8 cellular contexts compared by ENCODE assay signal in genomic region chr13:114151565-114152284, GRCh38. TPM values are rescaled to one million over a fixed set of nuclear protein-coding genes. Genes with fewer than 3 reads are reported as not detected.
A peak's percentile ranks its signal among the peaks of the same experiment; 100 is the strongest.
DNase-seq lines count a peak whose midpoint lies in the region; ATAC-seq and TF ChIP-seq lines count a peak whose summit lies in the region.

No MANE protein-coding gene starts in this region.

- H3K9me3 ChIP-seq in CD8-positive, alpha-beta T cell (ENCODE audit: low read length): no peaks in the 10 kb centered on the region
- peaks cover 0 to 2% of the 10 kb centered on the region in 2 donors for H3K9me3 ChIP-seq in lung (ENCODE audit: control insufficient read depth in 2 of 2, insufficient read depth in 1 of 2, low read length in 1 of 2)

- H3K9me3 Mint-ChIP-seq in CD8-positive, alpha-beta T cell: no peaks in the 10 kb centered on the region

- H3K4me1 ChIP-seq in CD8-positive, alpha-beta T cell (ENCODE audit: insufficient read depth, low read length): peaks cover 79% of the 10 kb centered on the region
- no peaks in the 10 kb centered on the region for H3K4me1 ChIP-seq in lung (ENCODE audit: control insufficient read depth in 2 of 2, insufficient read depth in 2 of 2, low read length in 2 of 2)

- DNase-seq in CD8-positive, alpha-beta T cell: peak in 5 of 7 experiments; percentile 46 to 76 (median 65)
- DNase-seq in NCI-H2171 treated with DMSO at 0.1 percent for 48 hours (lab: John Stamatoyannopoulos, UW) (peak; percentile 66), lung (ENCODE audit: low spot score) (no peak), NCI-H1930 (lab: John Stamatoyannopoulos, UW) (no peak), amygdala (lab: John Stamatoyannopoulos, UW) (no peak)
- peak; percentile 61 for DNase-seq in activated effector memory CD4-positive, alpha-beta T cell treated with Interleukin-2 at 50 U/mL for 16 hours

- peak overlapping the region; percentile 37 for H3K4me3 ChIP-seq in CD8-positive, alpha-beta T cell (ENCODE audit: low read depth, low read length)
- H3K4me3 ChIP-seq in lung: no peak overlapping the region

- peak overlapping the region; percentile 57 for H3K4me3 Mint-ChIP-seq in CD8-positive, alpha-beta T cell

- intact Hi-C loops in CD8-positive, alpha-beta T cell (cut with DNase I, micrococcal nuclease): no loop called here

- peak overlapping the region; percentile 90 for H3K27ac ChIP-seq in CD8-positive, alpha-beta T cell (ENCODE audit: low read depth, low read length)
- H3K27ac ChIP-seq in lung (ENCODE audit: low read depth in 1 of 2, low read length in 1 of 2): no peak overlapping the region

- H3K27ac Mint-ChIP-seq in CD8-positive, alpha-beta T cell: peak overlapping the region; percentile 95

- TF ChIP-seq CTCF in CD8-positive, alpha-beta T cell (IDR thresholded peaks at IDR 0.05): no peak
- no peak for TF ChIP-seq CTCF in lung (IDR thresholded peaks at IDR 0.05; ENCODE audit: control extremely low read depth, extremely low read depth)

- CTCF ChIA-PET in CD8-positive, alpha-beta T cell (lab: Charles Lee): interaction anchor here (1.2 to 2.7 kb wide), 7 partner anchors 9 to 74 kb away, joined by 3 to 9 read pairs (median 4); no protein-coding TSS in a partner anchor

- peaks cover 70% of the 10 kb centered on the region for H3K4me1 Mint-ChIP-seq in CD8-positive, alpha-beta T cell (ENCODE audit: low read depth)

- H3K36me3 ChIP-seq in CD8-positive, alpha-beta T cell (ENCODE audit: insufficient read depth, low read length): no peaks in the 10 kb centered on the region
- no peaks in the 10 kb centered on the region for H3K36me3 ChIP-seq in lung (ENCODE audit: control insufficient read depth in 2 of 2, insufficient read depth in 2 of 2, low read length in 2 of 2)

- no peak for ATAC-seq in CD8-positive, alpha-beta T cell
- ATAC-seq in lung (ENCODE audit: insufficient read depth, low FRiP score): peak; percentile 48
- ATAC-seq in HG03097 (IDR thresholded peaks at IDR 0.05; ENCODE audit: low FRiP score, unreplicated experiment): no peak
- ATAC-seq in GM21515 (IDR thresholded peaks at IDR 0.05; ENCODE audit: unreplicated experiment): no peak

- 78 to 82% methylated on average over 28 of the region's 28 CpGs for WGBS in lung, 2 donors

- H3K36me3 Mint-ChIP-seq in CD8-positive, alpha-beta T cell: no peaks in the 10 kb centered on the region

- POLR2A ChIA-PET in CD8-positive, alpha-beta T cell (lab: Charles Lee): interaction anchor here (1.0 to 2.2 kb wide), 7 partner anchors 9 to 60 kb away, joined by 3 to 9 read pairs (median 5); no protein-coding TSS in a partner anchor

- no peaks in the 10 kb centered on the region for H3K27me3 Mint-ChIP-seq in CD8-positive, alpha-beta T cell (ENCODE audit: low read depth)

- H3K27me3 ChIP-seq in CD8-positive, alpha-beta T cell (ENCODE audit: insufficient read depth, low read length): no peaks in the 10 kb centered on the region
- no peaks in the 10 kb centered on the region for H3K27me3 ChIP-seq in lung (ENCODE audit: control insufficient read depth, insufficient read depth)

RNA-seq across cellular contexts. Expression of gene RASA3, which starts 19.3 kb away (rescaled TPM):
- total RNA-seq in CD8-positive, alpha-beta T cell: 100 to 1,000 TPM; 144 TPM
- total RNA-seq in lung: 10 to 100 TPM; 16.4 to 22.8 TPM
- polyA plus RNA-seq in lung: 10 to 100 TPM in 1 of 2 donors, 1 to 10 TPM in 1; 7.4 to 15.9 TPM

RNA-seq across cellular contexts. Expression of gene CFAP97D2, which starts 27.3 kb away (rescaled TPM):
- total RNA-seq in CD8-positive, alpha-beta T cell: 1 to 10 TPM; 3.8 to 4.1 TPM
- 1 to 10 TPM; 1.3 to 3.7 TPM for total RNA-seq in lung
- 1 to 10 TPM; 1.4 to 1.6 TPM for polyA plus RNA-seq in lung

Comparison
In these comparisons a context has a peak if more than half of its experiments do, and no peak if none do; other contexts are left out.
1. DNase-seq: peak in CD8-positive, alpha-beta T cell (5 of 7), NCI-H2171 treated with DMSO at 0.1 percent for 48 hours (single experiment) and activated effector memory CD4-positive, alpha-beta T cell treated with Interleukin-2 at 50 U/mL for 16 hours (single experiment); none in lung (single experiment), NCI-H1930 (0 of 2) and amygdala (0 of 56).
2. RNA of gene RASA3, which starts 19.3 kb away (total RNA-seq): 144 TPM in CD8-positive, alpha-beta T cell; 16.4 to 22.8 TPM in lung; every median in the first group is over 4 times any median in the second.